In genomic region chr10:95513008-95513589, GRCh38 we compare ENCODE assay signal across 10 cellular contexts. TPM values are rescaled to one million over a fixed set of nuclear protein-coding genes. Genes with fewer than 3 reads are reported as not detected.
DNase-seq lines count a peak whose midpoint lies in the region; ATAC-seq, FAIRE-seq and TF ChIP-seq lines count a peak whose summit lies in the region.
"Had no signal": no experiment of that assay in that cellular context is flagged by ENCODE, and none has a peak within 500 bp of the region (broad histone marks: within the 10 kb centered on the region; RNA-seq: fewer than 3 reads in every experiment).

No MANE protein-coding gene starts in this region.

- H3K4me3 ChIP-seq in breast epithelium (no peak overlapping the region), mammary epithelial cell (replicated peaks in 1 of 3; ENCODE audit: insufficient read depth in 1 of 3, low read depth in 2 of 3, low read length in 3 of 3) (no peak overlapping the region), pancreas (no peak overlapping the region), urinary bladder (ENCODE audit: low read depth, low read length) (no peak overlapping the region)

- ATAC-seq in left ventricle myocardium superior (peak; percentile 2), pancreas (peak; percentile 79 to 87 (median 83))

- WGBS in mammary epithelial cell (ENCODE audit: low coverage, missing lambda C conversion rate), result 69% methylated on average over 11 of the region's 11 CpGs
- 39 to 41% methylated on average over 11 of the region's 11 CpGs for WGBS in pancreas, 2 donors
- WGBS in urinary bladder, result 50% methylated on average over 11 of the region's 11 CpGs

- no peak for TF ChIP-seq POLR2A in breast epithelium (IDR thresholded peaks at IDR 0.05)

- peak in 1 of 2 donors; percentile 57 for DNase-seq in breast epithelium (ENCODE audit: low spot score in 2 of 2)
- no peak for DNase-seq in mammary epithelial cell
- no peak for DNase-seq in left ventricle myocardium superior
- peak; percentile 67 to 83 (median 79) for DNase-seq in pancreas
- no peak for DNase-seq in GOT3 (lab: John Stamatoyannopoulos, UW)
- no peak for DNase-seq in NCI-H1436 (lab: John Stamatoyannopoulos, UW)
- DNase-seq in activated gamma-delta T cell treated with Interleukin-2 at 50 U/mL for 16 hours, result no peak
- DNase-seq: activated CD4-positive, alpha-beta memory T cell treated with anti-CD3 and anti-CD28 coated beads for 36 hours; SK-N-SH had no signal

- BruUV-seq in mammary epithelial cell (replicated peaks; lab: Mats Ljungman, UMichigan), result no TSS peak

- H3K9me3 ChIP-seq in breast epithelium (no peaks in the 10 kb centered on the region), mammary epithelial cell (replicated peaks; ENCODE audit: insufficient read depth, low read length) (no peaks in the 10 kb centered on the region), pancreas (no peaks in the 10 kb centered on the region)
- H3K9me3 ChIP-seq: SK-N-SH had no signal

- CTCF ChIA-PET in mammary epithelial cell (lab: Charles Lee; ENCODE audit: low non-redundant PET), result no interaction called here

- dilution Hi-C loops in mammary epithelial cell (cut with HindIII; ENCODE audit: low sequenced_read_pairs), result no loop called here

- H3K4me1 ChIP-seq in breast epithelium (peaks cover 5 to 8% of the 10 kb centered on the region in 2 donors), mammary epithelial cell (ENCODE audit: insufficient read depth, low read length) (peaks cover 7% of the 10 kb centered on the region), pancreas (peaks cover 30 to 49% (median 45%) of the 10 kb centered on the region in 3 donors), urinary bladder (ENCODE audit: insufficient read depth) (peaks cover 2% of the 10 kb centered on the region)

- no peak overlapping the region for H2AFZ ChIP-seq in mammary epithelial cell (ENCODE audit: low read depth, low read length)

- H3K36me3 ChIP-seq in breast epithelium (no peaks in the 10 kb centered on the region), mammary epithelial cell (ENCODE audit: insufficient read depth, low read length) (no peaks in the 10 kb centered on the region), pancreas (no peaks in the 10 kb centered on the region), urinary bladder (ENCODE audit: insufficient read depth) (no peaks in the 10 kb centered on the region)

- H3K27me3 ChIP-seq in breast epithelium, result no peaks in the 10 kb centered on the region
- H3K27me3 ChIP-seq in mammary epithelial cell (ENCODE audit: insufficient read depth, low read length), result no peaks in the 10 kb centered on the region
- H3K27me3 ChIP-seq in pancreas, result no peaks in the 10 kb centered on the region

- H3K9ac ChIP-seq in mammary epithelial cell (ENCODE audit: insufficient read depth, low read length), result no peak overlapping the region
- H3K9ac ChIP-seq: SK-N-SH had no signal

- no peak for TF ChIP-seq CTCF in breast epithelium (IDR thresholded peaks at IDR 0.05)
- no peak for TF ChIP-seq CTCF in mammary epithelial cell (conservative IDR thresholded peaks at IDR 0.05 in 1 of 2, IDR thresholded peaks at IDR 0.05 in 1 of 2; ENCODE audit: extremely low read depth in 1 of 2, insufficient read depth in 1 of 2, low read depth in 1 of 2, low read length in 2 of 2)
- no peak for TF ChIP-seq CTCF in pancreas (IDR thresholded peaks at IDR 0.05)

- no peaks in the 10 kb centered on the region for H4K20me1 ChIP-seq in mammary epithelial cell (ENCODE audit: insufficient read depth, low read length)

- H3K27ac ChIP-seq in breast epithelium, result peak overlapping the region; percentile 73 to 80
- H3K27ac ChIP-seq in mammary epithelial cell (ENCODE audit: insufficient read depth, low read depth, low read length), result no peak overlapping the region
- H3K27ac ChIP-seq in pancreas, result peak overlapping the region; percentile 64 to 75 (median 70)
- peak overlapping the region; percentile 33 for H3K27ac ChIP-seq in urinary bladder (ENCODE audit: low read depth)

- H3K79me2 ChIP-seq in mammary epithelial cell (ENCODE audit: insufficient read depth, low read length), result no peaks in the 10 kb centered on the region

- no peak for FAIRE-seq in pancreas (lab: Jason Lieb, UNC)

- no peak overlapping the region for H3K4me2 ChIP-seq in mammary epithelial cell (ENCODE audit: insufficient read depth, low read depth, low read length)

- intact Hi-C loops in breast epithelium (cut with DNase I; ENCODE audit: low total_unique reads) (no loop called here), mammary epithelial cell (cut with micrococcal nuclease) (no loop called here), left ventricle myocardium superior (cut with micrococcal nuclease) (no loop called here), pancreas (cut with DNase I) (no loop called here)

- in situ Hi-C loops in mammary epithelial cell (cut with MboI; ENCODE audit: low sequenced_read_pairs in 2 of 2), result no loop called here

RNA-seq across cellular contexts. Expression of gene SORBS1, which starts 48.1 kb away (rescaled TPM):
- total RNA-seq in breast epithelium (100 to 1,000 TPM; 156 to 455 (median 200) TPM), mammary epithelial cell (1 to 10 TPM; 1.6 to 9.8 TPM), left ventricle myocardium superior (703 TPM), pancreas (10 to 100 TPM; 14.4 to 25.6 (median 17.8) TPM), urinary bladder (297 TPM)
- polyA plus RNA-seq in mammary epithelial cell (0.70 TPM), pancreas (10 to 100 TPM; 11.4 to 13.3 TPM), urinary bladder (697 TPM)
- polyA minus RNA-seq in mammary epithelial cell, result not detected

Comparison
In these comparisons a context has a peak if more than half of its experiments do, and no peak if none do; other contexts are left out.
1. RNA of gene SORBS1, which starts 48.1 kb away (total RNA-seq): 703 TPM in left ventricle myocardium superior (single experiment), 297 TPM in urinary bladder (single experiment) and 156 to 455 TPM in breast epithelium; 14.4 to 25.6 TPM in pancreas and 1.6 to 9.8 TPM in mammary epithelial cell; every median in the first group is over 4 times any median in the second.
2. DNase-seq: peak in pancreas (6 of 6); none in mammary epithelial cell (single experiment), left ventricle myocardium superior (single experiment), GOT3 (single experiment), NCI-H1436 (single experiment) and activated gamma-delta T cell treated with Interleukin-2 at 50 U/mL for 16 hours (single experiment).